ENCODE assay signal across 8 cellular contexts in the genomic region with DNA sequence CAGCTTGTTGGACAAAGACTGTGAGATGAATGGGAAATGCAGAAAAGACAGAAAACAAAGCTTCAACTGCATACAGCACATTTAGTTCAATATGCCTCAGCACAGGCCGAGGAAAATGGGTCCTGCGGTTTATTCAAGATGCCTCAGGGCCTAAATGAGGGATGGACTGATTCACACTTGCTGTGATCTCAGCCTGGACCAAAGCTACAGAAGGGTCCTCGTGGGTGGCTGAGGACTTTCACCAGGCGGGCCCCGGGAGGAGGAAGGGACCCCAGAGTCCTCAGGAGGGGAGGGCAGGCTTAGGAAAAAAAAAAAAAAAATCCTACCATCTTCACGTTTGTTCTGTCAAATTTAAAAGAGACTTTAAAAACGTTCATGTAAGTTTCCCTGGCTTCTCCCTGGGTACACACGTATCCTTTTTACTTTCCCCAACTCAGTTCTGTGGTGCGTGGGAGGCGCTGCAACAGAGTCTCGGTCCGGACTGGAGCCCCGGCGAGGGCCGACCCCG. TPM values are rescaled to one million over a fixed set of nuclear protein-coding genes. Genes with fewer than 3 reads are reported as not detected.
A peak's percentile ranks its signal among the peaks of the same experiment; 100 is the strongest.
DNase-seq lines count a peak whose midpoint lies in the region; ATAC-seq and TF ChIP-seq lines count a peak whose summit lies in the region.

No MANE protein-coding gene starts in this region.

- H3K27ac Mint-ChIP-seq in stimulated activated effector memory CD8-positive, alpha-beta T cell treated with anti-CD3 and anti-CD28 coated beads, Interleukin-12 subunit alpha, Interleukin-12 subunit beta, amount 100 ng/mL, for 72 hours = peak overlapping the region; percentile 96

- POLR2A ChIA-PET in A673 (lab: Charles Lee; ENCODE audit: low non-redundant PET) = interaction anchor here (0.6 kb wide), 1 partner anchor 426 kb away, joined by 5 read pairs; no protein-coding TSS in a partner anchor

- H3K4me3 ChIP-seq in A673 (ENCODE audit: low read depth, low read length, poor library complexity, severe bottlenecking) = peak overlapping the region; percentile 59
- peak overlapping the region; percentile 72 to 91 for H3K4me3 ChIP-seq in ascending aorta
- H3K4me3 ChIP-seq in iPS-20b (ENCODE audit: low read length) = peak overlapping the region; percentile 70

- H3K9me3 ChIP-seq in A673 (ENCODE audit: low read depth, low read length, poor library complexity, severe bottlenecking) (no peaks in the 10 kb centered on the region), KOPT-K1 (ENCODE audit: insufficient read depth, low read length, poor library complexity, severe bottlenecking) (no peaks in the 10 kb centered on the region), ascending aorta (no peaks in the 10 kb centered on the region), iPS-20b (ENCODE audit: insufficient read depth, low read depth, low read length) (no peaks in the 10 kb centered on the region)

- peaks cover 27% of the 10 kb centered on the region for H3K36me3 Mint-ChIP-seq in stimulated activated effector memory CD8-positive, alpha-beta T cell treated with anti-CD3 and anti-CD28 coated beads, Interleukin-12 subunit alpha, Interleukin-12 subunit beta, amount 100 ng/mL, for 72 hours

- intact Hi-C loops in A673 (cut with micrococcal nuclease; ENCODE audit: unreplicated experiment) = loop anchor here (10.0 kb wide), 1 partner anchor 363 kb away; no protein-coding TSS in a partner anchor
- intact Hi-C loops in ascending aorta (cut with DNase I) = loop anchor here (5.0 to 10.0 kb wide), 5 partner anchors 114 to 1113 kb away; a partner anchor contains a TSS

- H3K27me3 ChIP-seq in A673 (replicated peaks; ENCODE audit: insufficient read depth, low read depth, low read length, poor library complexity) (no peaks in the 10 kb centered on the region), ascending aorta (no peaks in the 10 kb centered on the region), iPS-20b (ENCODE audit: insufficient read depth, low read length) (peaks cover 11% of the 10 kb centered on the region)

- TF ChIP-seq CTCF in A673 (conservative IDR thresholded peaks at IDR 0.05; ENCODE audit: low read depth, low read length) (no peak), ascending aorta (IDR thresholded peaks at IDR 0.05) (no peak)

- H3K4me1 ChIP-seq in A673 (ENCODE audit: insufficient read depth, low read length, poor library complexity, severe bottlenecking) = no peaks in the 10 kb centered on the region
- H3K4me1 ChIP-seq in ascending aorta = peaks cover 3 to 12% of the 10 kb centered on the region in 2 donors
- no peaks in the 10 kb centered on the region for H3K4me1 ChIP-seq in iPS-20b (ENCODE audit: insufficient read depth, low read length)

- peak overlapping the region; percentile 81 for H3K4me3 Mint-ChIP-seq in stimulated activated effector memory CD8-positive, alpha-beta T cell treated with anti-CD3 and anti-CD28 coated beads, Interleukin-12 subunit alpha, Interleukin-12 subunit beta, amount 100 ng/mL, for 72 hours

- H3K36me3 ChIP-seq in A673 (ENCODE audit: insufficient read depth, low read length, poor library complexity, severe bottlenecking) (peaks cover 3% of the 10 kb centered on the region), KOPT-K1 (ENCODE audit: insufficient read depth, low read length) (peaks cover 21% of the 10 kb centered on the region), ascending aorta (peaks cover 2 to 15% of the 10 kb centered on the region in 2 donors), iPS-20b (ENCODE audit: insufficient read depth, low read depth, low read length) (peaks cover 6% of the 10 kb centered on the region)

- peaks cover 43% of the 10 kb centered on the region for H3K4me1 Mint-ChIP-seq in stimulated activated effector memory CD8-positive, alpha-beta T cell treated with anti-CD3 and anti-CD28 coated beads, Interleukin-12 subunit alpha, Interleukin-12 subunit beta, amount 100 ng/mL, for 72 hours

- ATAC-seq in GM18498 (IDR thresholded peaks at IDR 0.05; ENCODE audit: unreplicated experiment) = peak; percentile 11
- ATAC-seq in stimulated activated effector memory CD8-positive, alpha-beta T cell treated with anti-CD3 and anti-CD28 coated beads, Interleukin-12 subunit alpha, Interleukin-12 subunit beta, amount 100 ng/mL, for 72 hours = peak; percentile 66

- H3K27ac ChIP-seq in A673 (ENCODE audit: low read depth, low read length, poor library complexity, severe bottlenecking) (peak overlapping the region; percentile 83), KOPT-K1 (ENCODE audit: low read depth, low read length, poor library complexity, severe bottlenecking) (peak overlapping the region; percentile 65), ascending aorta (peak overlapping the region; percentile 86 to 95), iPS-20b (ENCODE audit: low read length) (no peak overlapping the region)

- CTCF ChIA-PET in A673 (lab: Charles Lee) = interaction anchor here (0.7 to 1.3 kb wide), 5 partner anchors 9 to 389 kb away, joined by 4 to 6 read pairs (median 4); a partner anchor contains a TSS

- DNase-seq in A673 (ENCODE audit: low spot score) = peak; percentile 18
- DNase-seq in ascending aorta (ENCODE audit: low spot score in 2 of 2) = no peak
- DNase-seq in stimulated activated effector memory CD8-positive, alpha-beta T cell treated with anti-CD3 and anti-CD28 coated beads, Interleukin-12 subunit alpha, Interleukin-12 subunit beta, amount 100 ng/mL, for 72 hours (ENCODE audit: low spot score in 2 of 2) = peak in 1 of 2 donors; percentile 16
- DNase-seq in NCI-H526 treated with DMSO at 0.1 percent for 48 hours (lab: John Stamatoyannopoulos, UW) = no peak
- DNase-seq in NCI-H524 (lab: John Stamatoyannopoulos, UW) = no peak

- no peaks in the 10 kb centered on the region for H3K9me3 Mint-ChIP-seq in stimulated activated effector memory CD8-positive, alpha-beta T cell treated with anti-CD3 and anti-CD28 coated beads, Interleukin-12 subunit alpha, Interleukin-12 subunit beta, amount 100 ng/mL, for 72 hours

- BruUV-seq in A673 (replicated peaks; lab: Mats Ljungman, UMichigan) = no TSS peak

- peak overlapping the region; percentile 75 for H3K9ac ChIP-seq in iPS-20b (ENCODE audit: low read depth, low read length)

RNA-seq across cellular contexts. Expression of a gene that starts 0.6 kb away (rescaled TPM):
- total RNA-seq in A673 (2021) (10.8 and 11.3 TPM in 2 replicates), ascending aorta (25.7 TPM)

RNA-seq across cellular contexts. Expression of a gene that starts 21.9 kb away (rescaled TPM):
- total RNA-seq in A673 (2021) = 12.3 and 16.4 TPM in 2 replicates
- total RNA-seq in ascending aorta = 5.2 TPM
